Comparison of ENCODE assay signal across 1 cellular context in the genomic region with DNA sequence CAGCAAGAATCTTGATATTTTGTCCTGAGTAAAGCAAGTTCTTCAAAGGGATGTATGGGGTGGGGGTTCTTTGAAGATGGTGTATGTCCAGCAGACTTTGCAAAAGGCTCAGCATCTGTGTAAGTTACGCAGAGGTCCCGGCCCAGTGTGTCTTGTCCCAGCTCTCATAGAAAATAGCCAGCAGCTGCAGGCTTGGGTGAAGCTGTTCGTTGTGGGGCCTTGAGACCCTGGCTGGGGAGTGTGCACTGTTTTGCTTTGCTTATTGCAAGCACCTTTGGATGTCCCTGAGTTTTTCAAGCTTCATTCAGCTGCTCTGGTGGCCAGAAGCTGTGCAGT.
TF ChIP-seq lines count a peak whose summit lies in the region.

No MANE protein-coding gene starts in this region.

TF ChIP-seq in GM23338, 12 proteins besides CTCF, POLR2A, EP300 and RAD21 (continued from another document):
- TF ChIP-seq ZNF462 (CRISPR knock-in tag; IDR thresholded peaks at IDR 0.05) (no peak), JUNB (IDR thresholded peaks at IDR 0.05; ENCODE audit: unreplicated experiment) (no peak), EZH2phosphoT487 (IDR thresholded peaks at IDR 0.05; ENCODE audit: unreplicated experiment) (no peak), STAT1 (IDR thresholded peaks at IDR 0.05; ENCODE audit: unreplicated experiment) (no peak), ZNF331 (CRISPR knock-in tag; IDR thresholded peaks at IDR 0.05; ENCODE audit: low read depth) (no peak)
